Comparison of ENCODE assay signal across 8 cellular contexts in the genomic region with DNA sequence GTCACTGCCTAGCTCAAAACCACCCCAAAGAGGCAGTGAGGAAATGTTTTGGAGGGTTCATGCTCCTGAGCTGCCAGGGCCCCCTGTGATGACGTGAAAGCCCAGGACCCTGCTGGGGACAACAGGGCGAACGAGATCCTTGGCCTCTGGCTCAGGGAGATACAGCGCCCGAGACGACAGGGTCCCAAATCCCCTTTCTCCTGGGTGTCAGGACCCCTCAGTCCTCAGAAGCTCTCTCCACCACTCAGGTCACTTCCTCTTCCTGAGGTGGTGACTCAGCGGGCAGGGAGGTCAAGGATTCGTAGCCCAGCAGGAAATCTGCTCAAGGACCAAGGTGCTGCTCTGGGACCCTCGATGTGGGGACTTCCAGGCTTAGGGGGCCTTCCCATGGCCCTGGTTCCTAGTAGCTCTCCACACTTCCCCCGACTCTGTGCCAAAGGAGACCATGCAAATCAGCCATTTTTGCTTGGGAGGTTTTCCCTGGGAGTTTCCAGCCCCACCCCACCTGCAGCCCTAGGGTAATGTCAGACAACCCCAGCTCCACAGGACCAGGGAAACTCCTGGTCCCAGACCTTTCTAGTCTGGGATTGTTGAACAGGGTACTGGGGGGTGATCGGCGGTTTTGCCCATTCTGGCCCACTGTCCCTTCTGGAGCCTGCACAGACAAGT. TPM values are rescaled to one million over a fixed set of nuclear protein-coding genes. Genes with fewer than 3 reads are reported as not detected.
DNase-seq lines count a peak whose midpoint lies in the region; ATAC-seq and TF ChIP-seq lines count a peak whose summit lies in the region.

No MANE protein-coding gene starts in this region.

- H3K27me3 Mint-ChIP-seq in activated T-cell treated with anti-CD3 and anti-CD28 coated beads, Interleukin-2, amount 50 U/mL, for 24 hours: no peaks in the 10 kb centered on the region
- no peaks in the 10 kb centered on the region for H3K27me3 Mint-ChIP-seq in activated T-helper 2 cell treated with anti-CD3 and anti-CD28 coated beads, Interferon-gamma antibody, Interleukin-2, Interleukin-4, amounts not matched to agents 10 μg/mL and 5 μg/mL and 100 μg/mL, durations not matched to agents 14 hours and 24 hours and 36 hours (ENCODE audit: low read depth)

- H3K36me3 ChIP-seq in tibial artery: peaks cover 0 to 7% (median 5%) of the 10 kb centered on the region in 3 donors

- H3K4me3 ChIP-seq in tibial artery: peak overlapping the region; percentile 52 to 61

- H3K27ac ChIP-seq in layer of hippocampus (ENCODE audit: low read depth, low read length): peak overlapping the region; percentile 84
- peak overlapping the region; percentile 85 to 99 for H3K27ac ChIP-seq in tibial artery

- peaks cover 86% of the 10 kb centered on the region for H3K4me1 Mint-ChIP-seq in activated T-cell treated with anti-CD3 and anti-CD28 coated beads, Interleukin-2, amount 50 U/mL, for 24 hours (ENCODE audit: low read depth)
- H3K4me1 Mint-ChIP-seq in activated T-helper 2 cell treated with anti-CD3 and anti-CD28 coated beads, Interferon-gamma antibody, Interleukin-2, Interleukin-4, amounts not matched to agents 10 μg/mL and 5 μg/mL and 100 μg/mL, durations not matched to agents 14 hours and 24 hours and 36 hours (ENCODE audit: low read depth): peaks cover 65% of the 10 kb centered on the region

- peaks cover 18% of the 10 kb centered on the region for H3K36me3 Mint-ChIP-seq in activated T-cell treated with anti-CD3 and anti-CD28 coated beads, Interleukin-2, amount 50 U/mL, for 24 hours (ENCODE audit: low read depth)
- peaks cover 12% of the 10 kb centered on the region for H3K36me3 Mint-ChIP-seq in activated T-helper 2 cell treated with anti-CD3 and anti-CD28 coated beads, Interferon-gamma antibody, Interleukin-2, Interleukin-4, amounts not matched to agents 10 μg/mL and 5 μg/mL and 100 μg/mL, durations not matched to agents 14 hours and 24 hours and 36 hours (ENCODE audit: low read depth)

- no peaks in the 10 kb centered on the region for H3K27me3 ChIP-seq in layer of hippocampus (ENCODE audit: control insufficient read depth, insufficient read depth, low read length)
- H3K27me3 ChIP-seq in tibial artery: no peaks in the 10 kb centered on the region

- H3K4me3 Mint-ChIP-seq in activated T-cell treated with anti-CD3 and anti-CD28 coated beads, Interleukin-2, amount 50 U/mL, for 24 hours: peak overlapping the region; percentile 78
- H3K4me3 Mint-ChIP-seq in activated T-helper 2 cell treated with anti-CD3 and anti-CD28 coated beads, Interferon-gamma antibody, Interleukin-2, Interleukin-4, amounts not matched to agents 10 μg/mL and 5 μg/mL and 100 μg/mL, durations not matched to agents 14 hours and 24 hours and 36 hours (ENCODE audit: low read depth): peak overlapping the region; percentile 26

- H3K9me3 Mint-ChIP-seq in activated T-cell treated with anti-CD3 and anti-CD28 coated beads, Interleukin-2, amount 50 U/mL, for 24 hours: no peaks in the 10 kb centered on the region
- H3K9me3 Mint-ChIP-seq in activated T-helper 2 cell treated with anti-CD3 and anti-CD28 coated beads, Interferon-gamma antibody, Interleukin-2, Interleukin-4, amounts not matched to agents 10 μg/mL and 5 μg/mL and 100 μg/mL, durations not matched to agents 14 hours and 24 hours and 36 hours: no peaks in the 10 kb centered on the region

- no peak for DNase-seq in activated T-cell treated with anti-CD3 and anti-CD28 coated beads, Interleukin-2, amount 50 U/mL, for 24 hours
- no peak for DNase-seq in activated T-cell treated with anti-CD3 and anti-CD28 coated beads for 4 hours
- DNase-seq in activated T-helper 2 cell treated with anti-CD3 and anti-CD28 coated beads, Interferon-gamma antibody, Interleukin-2, Interleukin-4, amounts not matched to agents 10 μg/mL and 5 μg/mL and 100 μg/mL, durations not matched to agents 14 hours and 24 hours and 36 hours (ENCODE audit: low spot score): no peak
- no peak for DNase-seq in tibial artery
- DNase-seq in kidney glomerular epithelial cell (lab: John Stamatoyannopoulos, UW): no peak
- DNase-seq in activated effector memory CD4-positive, alpha-beta T cell treated with anti-CD3 and anti-CD28 coated beads, Interleukin-2, amount 50 U/mL, for 16 hours: no peak

- H3K4me1 ChIP-seq in tibial artery: peaks cover 28 to 100% (median 99%) of the 10 kb centered on the region in 4 donors

- no peaks in the 10 kb centered on the region for H3K9me3 ChIP-seq in tibial artery

- intact Hi-C loops in activated T-helper 2 cell treated with anti-CD3 and anti-CD28 coated beads, Interferon-gamma antibody, Interleukin-2, Interleukin-4, amounts not matched to agents 10 μg/mL and 5 μg/mL and 100 μg/mL, durations not matched to agents 14 hours and 24 hours and 36 hours (cut with micrococcal nuclease): loop anchor here (1.0 kb wide), 1 partner anchor 15 kb away; no protein-coding TSS in a partner anchor
- intact Hi-C loops in tibial artery (cut with DNase I; ENCODE audit: low total_unique reads): no loop called here

- TF ChIP-seq CTCF in tibial artery (IDR thresholded peaks at IDR 0.05): no peak

- peak overlapping the region; percentile 98 for H3K27ac Mint-ChIP-seq in activated T-cell treated with anti-CD3 and anti-CD28 coated beads, Interleukin-2, amount 50 U/mL, for 24 hours
- peak overlapping the region; percentile 88 for H3K27ac Mint-ChIP-seq in activated T-helper 2 cell treated with anti-CD3 and anti-CD28 coated beads, Interferon-gamma antibody, Interleukin-2, Interleukin-4, amounts not matched to agents 10 μg/mL and 5 μg/mL and 100 μg/mL, durations not matched to agents 14 hours and 24 hours and 36 hours

- no peak for ATAC-seq in HG03439 (IDR thresholded peaks at IDR 0.05; ENCODE audit: unreplicated experiment)

RNA-seq across cellular contexts. Expression of a gene that starts 12.8 kb away (rescaled TPM):
- total RNA-seq in activated T-helper 2 cell treated with anti-CD3 and anti-CD28 coated beads, Interferon-gamma antibody, Interleukin-2, Interleukin-4, amounts not matched to agents 10 μg/mL and 5 μg/mL and 100 μg/mL, durations not matched to agents 14 hours and 24 hours and 36 hours: 21.9 and 23.7 TPM in 2 replicates

RNA-seq across cellular contexts. Expression of a gene that starts 29.2 kb away (rescaled TPM):
- total RNA-seq in activated T-helper 2 cell treated with anti-CD3 and anti-CD28 coated beads, Interferon-gamma antibody, Interleukin-2, Interleukin-4, amounts not matched to agents 10 μg/mL and 5 μg/mL and 100 μg/mL, durations not matched to agents 14 hours and 24 hours and 36 hours: 7.5 and 8.1 TPM in 2 replicates

RNA-seq across cellular contexts. Expression of a gene that starts 43.2 kb away (rescaled TPM):
- total RNA-seq in activated T-helper 2 cell treated with anti-CD3 and anti-CD28 coated beads, Interferon-gamma antibody, Interleukin-2, Interleukin-4, amounts not matched to agents 10 μg/mL and 5 μg/mL and 100 μg/mL, durations not matched to agents 14 hours and 24 hours and 36 hours: 0.21 TPM in 1 of 2 replicates, not detected in the other

RNA-seq across cellular contexts. Expression of a gene that starts 58.7 kb away (rescaled TPM):
- total RNA-seq in activated T-helper 2 cell treated with anti-CD3 and anti-CD28 coated beads, Interferon-gamma antibody, Interleukin-2, Interleukin-4, amounts not matched to agents 10 μg/mL and 5 μg/mL and 100 μg/mL, durations not matched to agents 14 hours and 24 hours and 36 hours: not detected in 2 replicates
